In the genomic region with DNA sequence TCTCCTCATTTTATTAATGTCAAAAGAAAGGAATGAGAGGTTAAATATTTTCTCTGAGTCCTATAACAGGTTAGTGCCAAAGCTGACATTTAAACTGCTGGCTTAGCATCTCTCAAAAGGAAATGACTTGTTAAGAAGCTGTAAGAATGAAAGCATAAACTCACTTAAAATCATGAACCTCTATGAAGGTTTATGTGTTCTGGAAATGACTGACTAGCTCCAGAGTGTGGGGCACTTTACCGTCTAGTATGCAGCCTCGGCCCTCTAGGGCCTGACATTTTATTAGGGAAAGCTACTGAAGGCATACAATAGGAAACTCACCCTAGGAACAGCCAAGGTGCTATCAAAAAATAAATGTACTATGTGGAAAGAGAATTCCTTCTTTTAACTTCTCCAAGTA, we compare ENCODE assay signal across 1 cellular context.
TF ChIP-seq lines count a peak whose summit lies in the region.

No MANE protein-coding gene starts in this region.

TF ChIP-seq in GM23338, 12 proteins besides CTCF, POLR2A, EP300 and RAD21:
- TF ChIP-seq POLR2AphosphoS5 (IDR thresholded peaks at IDR 0.05; ENCODE audit: low read depth) (no peak), JUNB (IDR thresholded peaks at IDR 0.05; ENCODE audit: unreplicated experiment) (no peak), ZNF331 (CRISPR knock-in tag; IDR thresholded peaks at IDR 0.05; ENCODE audit: low read depth) (no peak), ZNF114 (CRISPR knock-in tag; IDR thresholded peaks at IDR 0.05) (no peak), EZH2phosphoT487 (IDR thresholded peaks at IDR 0.05; ENCODE audit: unreplicated experiment) (no peak), CREB1 (CRISPR knock-in tag; IDR thresholded peaks at IDR 0.05; ENCODE audit: low read depth) (no peak), STAT1 (IDR thresholded peaks at IDR 0.05; ENCODE audit: unreplicated experiment) (no peak), NANOG (IDR thresholded peaks at IDR 0.05; ENCODE audit: borderline replicate concordance) (no peak), EZH2 (IDR thresholded peaks at IDR 0.05; ENCODE audit: low read depth, unreplicated experiment) (no peak)
- TF ChIP-seq, protein P1, sequence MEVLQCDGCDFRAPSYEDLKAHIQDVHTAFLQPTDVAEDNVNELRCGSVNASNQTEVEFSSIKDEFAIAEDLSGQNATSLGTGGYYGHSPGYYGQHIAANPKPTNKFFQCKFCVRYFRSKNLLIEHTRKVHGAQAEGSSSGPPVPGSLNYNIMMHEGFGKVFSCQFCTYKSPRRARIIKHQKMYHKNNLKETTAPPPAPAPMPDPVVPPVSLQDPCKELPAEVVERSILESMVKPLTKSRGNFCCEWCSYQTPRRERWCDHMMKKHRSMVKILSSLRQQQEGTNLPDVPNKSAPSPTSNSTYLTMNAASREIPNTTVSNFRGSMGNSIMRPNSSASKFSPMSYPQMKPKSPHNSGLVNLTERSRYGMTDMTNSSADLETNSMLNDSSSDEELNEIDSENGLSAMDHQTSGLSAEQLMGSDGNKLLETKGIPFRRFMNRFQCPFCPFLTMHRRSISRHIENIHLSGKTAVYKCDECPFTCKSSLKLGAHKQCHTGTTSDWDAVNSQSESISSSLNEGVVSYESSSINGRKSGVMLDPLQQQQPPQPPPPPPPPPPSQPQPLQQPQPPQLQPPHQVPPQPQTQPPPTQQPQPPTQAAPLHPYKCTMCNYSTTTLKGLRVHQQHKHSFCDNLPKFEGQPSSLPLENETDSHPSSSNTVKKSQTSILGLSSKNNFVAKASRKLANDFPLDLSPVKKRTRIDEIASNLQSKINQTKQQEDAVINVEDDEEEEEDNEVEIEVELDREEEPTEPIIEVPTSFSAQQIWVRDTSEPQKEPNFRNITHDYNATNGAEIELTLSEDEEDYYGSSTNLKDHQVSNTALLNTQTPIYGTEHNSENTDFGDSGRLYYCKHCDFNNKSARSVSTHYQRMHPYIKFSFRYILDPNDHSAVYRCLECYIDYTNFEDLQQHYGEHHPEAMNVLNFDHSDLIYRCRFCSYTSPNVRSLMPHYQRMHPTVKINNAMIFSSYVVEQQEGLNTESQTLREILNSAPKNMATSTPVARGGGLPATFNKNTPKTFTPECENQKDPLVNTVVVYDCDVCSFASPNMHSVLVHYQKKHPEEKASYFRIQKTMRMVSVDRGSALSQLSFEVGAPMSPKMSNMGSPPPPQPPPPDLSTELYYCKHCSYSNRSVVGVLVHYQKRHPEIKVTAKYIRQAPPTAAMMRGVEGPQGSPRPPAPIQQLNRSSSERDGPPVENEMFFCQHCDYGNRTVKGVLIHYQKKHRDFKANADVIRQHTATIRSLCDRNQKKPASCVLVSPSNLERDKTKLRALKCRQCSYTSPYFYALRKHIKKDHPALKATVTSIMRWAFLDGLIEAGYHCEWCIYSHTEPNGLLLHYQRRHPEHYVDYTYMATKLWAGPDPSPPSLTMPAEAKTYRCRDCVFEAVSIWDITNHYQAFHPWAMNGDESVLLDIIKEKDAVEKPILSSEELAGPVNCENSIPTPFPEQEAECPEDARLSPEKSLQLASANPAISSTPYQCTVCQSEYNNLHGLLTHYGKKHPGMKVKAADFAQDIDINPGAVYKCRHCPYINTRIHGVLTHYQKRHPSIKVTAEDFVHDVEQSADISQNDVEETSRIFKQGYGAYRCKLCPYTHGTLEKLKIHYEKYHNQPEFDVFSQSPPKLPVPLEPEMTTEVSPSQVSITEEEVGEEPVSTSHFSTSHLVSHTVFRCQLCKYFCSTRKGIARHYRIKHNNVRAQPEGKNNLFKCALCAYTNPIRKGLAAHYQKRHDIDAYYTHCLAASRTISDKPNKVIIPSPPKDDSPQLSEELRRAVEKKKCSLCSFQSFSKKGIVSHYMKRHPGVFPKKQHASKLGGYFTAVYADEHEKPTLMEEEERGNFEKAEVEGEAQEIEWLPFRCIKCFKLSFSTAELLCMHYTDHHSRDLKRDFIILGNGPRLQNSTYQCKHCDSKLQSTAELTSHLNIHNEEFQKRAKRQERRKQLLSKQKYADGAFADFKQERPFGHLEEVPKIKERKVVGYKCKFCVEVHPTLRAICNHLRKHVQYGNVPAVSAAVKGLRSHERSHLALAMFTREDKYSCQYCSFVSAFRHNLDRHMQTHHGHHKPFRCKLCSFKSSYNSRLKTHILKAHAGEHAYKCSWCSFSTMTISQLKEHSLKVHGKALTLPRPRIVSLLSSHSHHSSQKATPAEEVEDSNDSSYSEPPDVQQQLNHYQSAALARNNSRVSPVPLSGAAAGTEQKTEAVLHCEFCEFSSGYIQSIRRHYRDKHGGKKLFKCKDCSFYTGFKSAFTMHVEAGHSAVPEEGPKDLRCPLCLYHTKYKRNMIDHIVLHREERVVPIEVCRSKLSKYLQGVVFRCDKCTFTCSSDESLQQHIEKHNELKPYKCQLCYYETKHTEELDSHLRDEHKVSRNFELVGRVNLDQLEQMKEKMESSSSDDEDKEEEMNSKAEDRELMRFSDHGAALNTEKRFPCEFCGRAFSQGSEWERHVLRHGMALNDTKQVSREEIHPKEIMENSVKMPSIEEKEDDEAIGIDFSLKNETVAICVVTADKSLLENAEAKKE (CRISPR knock-in tag; IDR thresholded peaks at IDR 0.05), result no peak
- TF ChIP-seq, protein P2, sequence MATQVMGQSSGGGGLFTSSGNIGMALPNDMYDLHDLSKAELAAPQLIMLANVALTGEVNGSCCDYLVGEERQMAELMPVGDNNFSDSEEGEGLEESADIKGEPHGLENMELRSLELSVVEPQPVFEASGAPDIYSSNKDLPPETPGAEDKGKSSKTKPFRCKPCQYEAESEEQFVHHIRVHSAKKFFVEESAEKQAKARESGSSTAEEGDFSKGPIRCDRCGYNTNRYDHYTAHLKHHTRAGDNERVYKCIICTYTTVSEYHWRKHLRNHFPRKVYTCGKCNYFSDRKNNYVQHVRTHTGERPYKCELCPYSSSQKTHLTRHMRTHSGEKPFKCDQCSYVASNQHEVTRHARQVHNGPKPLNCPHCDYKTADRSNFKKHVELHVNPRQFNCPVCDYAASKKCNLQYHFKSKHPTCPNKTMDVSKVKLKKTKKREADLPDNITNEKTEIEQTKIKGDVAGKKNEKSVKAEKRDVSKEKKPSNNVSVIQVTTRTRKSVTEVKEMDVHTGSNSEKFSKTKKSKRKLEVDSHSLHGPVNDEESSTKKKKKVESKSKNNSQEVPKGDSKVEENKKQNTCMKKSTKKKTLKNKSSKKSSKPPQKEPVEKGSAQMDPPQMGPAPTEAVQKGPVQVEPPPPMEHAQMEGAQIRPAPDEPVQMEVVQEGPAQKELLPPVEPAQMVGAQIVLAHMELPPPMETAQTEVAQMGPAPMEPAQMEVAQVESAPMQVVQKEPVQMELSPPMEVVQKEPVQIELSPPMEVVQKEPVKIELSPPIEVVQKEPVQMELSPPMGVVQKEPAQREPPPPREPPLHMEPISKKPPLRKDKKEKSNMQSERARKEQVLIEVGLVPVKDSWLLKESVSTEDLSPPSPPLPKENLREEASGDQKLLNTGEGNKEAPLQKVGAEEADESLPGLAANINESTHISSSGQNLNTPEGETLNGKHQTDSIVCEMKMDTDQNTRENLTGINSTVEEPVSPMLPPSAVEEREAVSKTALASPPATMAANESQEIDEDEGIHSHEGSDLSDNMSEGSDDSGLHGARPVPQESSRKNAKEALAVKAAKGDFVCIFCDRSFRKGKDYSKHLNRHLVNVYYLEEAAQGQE (IDR thresholded peaks at IDR 0.05; ENCODE audit: unreplicated experiment), result no peak
- TF ChIP-seq, protein P3, sequence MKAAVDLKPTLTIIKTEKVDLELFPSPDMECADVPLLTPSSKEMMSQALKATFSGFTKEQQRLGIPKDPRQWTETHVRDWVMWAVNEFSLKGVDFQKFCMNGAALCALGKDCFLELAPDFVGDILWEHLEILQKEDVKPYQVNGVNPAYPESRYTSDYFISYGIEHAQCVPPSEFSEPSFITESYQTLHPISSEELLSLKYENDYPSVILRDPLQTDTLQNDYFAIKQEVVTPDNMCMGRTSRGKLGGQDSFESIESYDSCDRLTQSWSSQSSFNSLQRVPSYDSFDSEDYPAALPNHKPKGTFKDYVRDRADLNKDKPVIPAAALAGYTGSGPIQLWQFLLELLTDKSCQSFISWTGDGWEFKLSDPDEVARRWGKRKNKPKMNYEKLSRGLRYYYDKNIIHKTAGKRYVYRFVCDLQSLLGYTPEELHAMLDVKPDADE (IDR thresholded peaks at IDR 0.05), result no peak
